In the genomic region with DNA sequence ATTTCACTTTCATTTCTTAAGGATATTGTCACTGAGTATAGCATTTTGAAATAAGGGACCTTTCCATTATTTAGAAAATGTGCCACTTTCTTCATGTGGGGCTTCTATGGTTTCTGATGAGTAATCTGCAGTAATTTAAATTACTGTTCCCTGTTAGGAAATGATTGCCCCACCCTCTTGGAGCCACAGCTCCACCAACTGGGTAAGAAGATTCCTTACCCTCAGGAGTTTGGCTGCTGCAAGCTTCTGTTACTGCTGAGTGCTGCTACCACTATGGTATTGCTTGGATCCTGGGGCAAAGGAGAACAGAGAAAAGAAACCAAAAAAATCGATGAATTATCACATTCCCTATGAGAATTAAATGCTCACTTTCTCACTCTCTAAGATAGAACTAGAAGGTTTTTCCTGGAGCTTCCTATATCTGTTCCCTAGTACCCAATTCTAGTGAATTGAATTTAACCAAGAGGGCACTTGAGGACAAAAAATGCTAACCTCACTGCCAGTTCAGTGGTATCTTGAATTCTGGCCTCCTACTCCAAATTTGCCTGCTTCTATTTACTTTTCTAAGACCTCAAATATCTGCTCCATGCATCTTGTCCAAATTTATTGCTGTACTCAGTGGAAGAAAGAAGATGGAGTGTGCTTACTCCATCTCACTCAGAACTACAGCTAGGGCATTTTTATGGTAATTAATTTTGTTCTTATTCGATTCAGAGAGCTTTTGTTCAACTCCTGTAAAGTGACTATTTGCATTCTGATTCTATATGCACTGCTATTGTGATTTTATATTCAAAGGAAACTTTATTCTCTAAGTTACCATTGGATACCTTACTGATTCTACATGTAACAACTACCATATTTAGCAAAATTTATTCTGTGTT, we compare ENCODE assay signal across 16 cellular contexts.
A peak's percentile ranks its signal among the peaks of the same experiment; 100 is the strongest.
DNase-seq lines count a peak whose midpoint lies in the region; ATAC-seq and TF ChIP-seq lines count a peak whose summit lies in the region.
"Had no signal": no experiment of that assay in that cellular context is flagged by ENCODE, and none has a peak within 500 bp of the region (broad histone marks: within the 10 kb centered on the region; RNA-seq: fewer than 3 reads in every experiment).

No MANE protein-coding gene starts in this region.

- no peaks in the 10 kb centered on the region for H3K27me3 ChIP-seq in breast epithelium
- no peaks in the 10 kb centered on the region for H3K27me3 ChIP-seq in upper lobe of right lung
- H3K27me3 ChIP-seq: tibial nerve had no signal

- H3K27ac ChIP-seq in breast epithelium (no peak overlapping the region), upper lobe of right lung (no peak overlapping the region)
- H3K27ac ChIP-seq: A549, epithelial cell of prostate, parathyroid adenoma, tibial nerve had no signal

- intact Hi-C loops in MCF 10A (cut with micrococcal nuclease): loop anchor here (1.0 kb wide), 1 partner anchor 389 kb away; no protein-coding TSS in a partner anchor
- intact Hi-C loops in breast epithelium (cut with DNase I; ENCODE audit: low total_unique reads): no loop called here
- intact Hi-C loops in upper lobe of right lung (cut with DNase I): no loop called here
- intact Hi-C loops in posterior vena cava (cut with DNase I): no loop called here

- CTCF ChIA-PET in MCF 10A (lab: Yijun Ruan, JAX): interaction anchor here (0.6 to 2.0 kb wide), 14 partner anchors 8 to 1496 kb away, joined by 3 to 12 read pairs (median 3); no protein-coding TSS in a partner anchor

- H3K36me3 ChIP-seq in breast epithelium: no peaks in the 10 kb centered on the region
- H3K36me3 ChIP-seq in upper lobe of right lung: no peaks in the 10 kb centered on the region
- H3K36me3 ChIP-seq: tibial nerve had no signal

- no peak overlapping the region for H3K4me3 Mint-ChIP-seq in MCF 10A (ENCODE audit: unreplicated experiment)
- no peak overlapping the region for H3K4me3 Mint-ChIP-seq in type B pancreatic cell
- H3K4me3 Mint-ChIP-seq: activated CD8-positive, alpha-beta memory T cell treated with anti-CD3 and anti-CD28 coated beads, Interleukin-2, amount 10 ng/mL, durations not matched to agents 7 days and 5 days had no signal

- H3K9me3 ChIP-seq in breast epithelium (no peaks in the 10 kb centered on the region), upper lobe of right lung (no peaks in the 10 kb centered on the region)
- H3K9me3 ChIP-seq: A549 had no signal

- no peak for ATAC-seq in upper lobe of right lung
- ATAC-seq: A549; activated CD8-positive, alpha-beta memory T cell treated with anti-CD3 and anti-CD28 coated beads, Interleukin-2, amount 10 ng/mL, durations not matched to agents 7 days and 5 days had no signal

- TF ChIP-seq CTCF in MCF 10A (IDR thresholded peaks at IDR 0.05; ENCODE audit: unreplicated experiment): peak; percentile 26
- no peak for TF ChIP-seq CTCF in breast epithelium (IDR thresholded peaks at IDR 0.05)
- TF ChIP-seq CTCF in epithelial cell of esophagus (IDR thresholded peaks at IDR 0.05; ENCODE audit: insufficient read depth, low read depth, low read length, missing control alignments): no peak
- peak; percentile 15 for TF ChIP-seq CTCF in upper lobe of right lung (IDR thresholded peaks at IDR 0.05)
- no peak for TF ChIP-seq CTCF in type B pancreatic cell (conservative IDR thresholded peaks at IDR 0.05)

- no peaks in the 10 kb centered on the region for H3K36me3 Mint-ChIP-seq in MCF 10A (ENCODE audit: insufficient read depth, unreplicated experiment)
- no peaks in the 10 kb centered on the region for H3K36me3 Mint-ChIP-seq in type B pancreatic cell
- H3K36me3 Mint-ChIP-seq: activated CD8-positive, alpha-beta memory T cell treated with anti-CD3 and anti-CD28 coated beads, Interleukin-2, amount 10 ng/mL, durations not matched to agents 7 days and 5 days had no signal

- H3K4me1 ChIP-seq in breast epithelium: no peaks in the 10 kb centered on the region
- H3K4me1 ChIP-seq in upper lobe of right lung: no peaks in the 10 kb centered on the region
- H3K4me1 ChIP-seq: A549, parathyroid adenoma, tibial nerve had no signal

- H3K27ac Mint-ChIP-seq in MCF 10A (ENCODE audit: low read depth, unreplicated experiment) (no peak overlapping the region), type B pancreatic cell (no peak overlapping the region)
- H3K27ac Mint-ChIP-seq: activated CD8-positive, alpha-beta memory T cell treated with anti-CD3 and anti-CD28 coated beads, Interleukin-2, amount 10 ng/mL, durations not matched to agents 7 days and 5 days had no signal

- H3K9me3 Mint-ChIP-seq in MCF 10A (ENCODE audit: unreplicated experiment): peaks cover 24% of the 10 kb centered on the region
- no peaks in the 10 kb centered on the region for H3K9me3 Mint-ChIP-seq in type B pancreatic cell

- H3K27me3 Mint-ChIP-seq in MCF 10A (ENCODE audit: insufficient read depth, unreplicated experiment) (no peaks in the 10 kb centered on the region), type B pancreatic cell (no peaks in the 10 kb centered on the region)
- H3K27me3 Mint-ChIP-seq: activated CD8-positive, alpha-beta memory T cell treated with anti-CD3 and anti-CD28 coated beads, Interleukin-2, amount 10 ng/mL, durations not matched to agents 7 days and 5 days had no signal

- H3K4me3 ChIP-seq in breast epithelium: no peak overlapping the region
- no peak overlapping the region for H3K4me3 ChIP-seq in epithelial cell of esophagus (ENCODE audit: low read length)
- no peak overlapping the region for H3K4me3 ChIP-seq in upper lobe of right lung
- H3K4me3 ChIP-seq: A549, tibial nerve had no signal

- POLR2A ChIA-PET in MCF 10A (lab: Yijun Ruan, JAX): interaction anchor here (0.5 kb wide), 1 partner anchor 817 kb away, joined by 7 read pairs; no protein-coding TSS in a partner anchor

- DNase-seq in MCF 10A (ENCODE audit: unreplicated experiment): peak; percentile 74
- no peak for DNase-seq in breast epithelium (ENCODE audit: low spot score in 2 of 2)
- peak; percentile 78 for DNase-seq in NOMO-1 treated with DMSO at 0.1 percent for 48 hours (lab: John Stamatoyannopoulos, UW; ENCODE audit: unreplicated experiment)
- peak; percentile 3 for DNase-seq in epithelial cell of esophagus (ENCODE audit: low read depth)
- DNase-seq in upper lobe of right lung: no peak
- no peak for DNase-seq in posterior vena cava (ENCODE audit: low spot score)
- DNase-seq in hippocampal formation (lab: John Stamatoyannopoulos, UW): no peak
- DNase-seq in type B pancreatic cell (ENCODE audit: extremely low spot score, unreplicated experiment): no peak
- DNase-seq: activated CD8-positive, alpha-beta memory T cell treated with anti-CD3 and anti-CD28 coated beads, Interleukin-2, amount 10 ng/mL, durations not matched to agents 7 days and 5 days; activated naive CD4-positive, alpha-beta T cell treated with anti-CD3 and anti-CD28 coated beads, Interleukin-2, amount 50 U/mL, for 16 hours; NCI-H1105 treated with DMSO at 0.1 percent for 48 hours; NCI-H446 treated with DMSO at 0.1 percent for 48 hours had no signal

- no peak for TF ChIP-seq POLR2A in breast epithelium (IDR thresholded peaks at IDR 0.05)

- BruUV-seq in MCF 10A (replicated peaks; lab: Mats Ljungman, UMichigan): no TSS peak

- H3K4me1 Mint-ChIP-seq in MCF 10A (ENCODE audit: insufficient read depth, unreplicated experiment) (peaks cover 22% of the 10 kb centered on the region), type B pancreatic cell (ENCODE audit: unreplicated experiment) (no peaks in the 10 kb centered on the region)
- H3K4me1 Mint-ChIP-seq: activated CD8-positive, alpha-beta memory T cell treated with anti-CD3 and anti-CD28 coated beads, Interleukin-2, amount 10 ng/mL, durations not matched to agents 7 days and 5 days had no signal

Comparison
In these comparisons a context has a peak if more than half of its experiments do, and no peak if none do; other contexts are left out.
1. DNase-seq: peak in MCF 10A (single experiment), NOMO-1 treated with DMSO at 0.1 percent for 48 hours (single experiment) and epithelial cell of esophagus (single experiment); none in breast epithelium (0 of 2), upper lobe of right lung (single experiment), posterior vena cava (single experiment), hippocampal formation (0 of 2) and type B pancreatic cell (single experiment).
2. CTCF ChIP-seq: peak in MCF 10A (single experiment) and upper lobe of right lung (single experiment); none in breast epithelium (0 of 3), epithelial cell of esophagus (single experiment) and type B pancreatic cell (single experiment).